23 cellular contexts compared by ENCODE assay signal in the genomic region with DNA sequence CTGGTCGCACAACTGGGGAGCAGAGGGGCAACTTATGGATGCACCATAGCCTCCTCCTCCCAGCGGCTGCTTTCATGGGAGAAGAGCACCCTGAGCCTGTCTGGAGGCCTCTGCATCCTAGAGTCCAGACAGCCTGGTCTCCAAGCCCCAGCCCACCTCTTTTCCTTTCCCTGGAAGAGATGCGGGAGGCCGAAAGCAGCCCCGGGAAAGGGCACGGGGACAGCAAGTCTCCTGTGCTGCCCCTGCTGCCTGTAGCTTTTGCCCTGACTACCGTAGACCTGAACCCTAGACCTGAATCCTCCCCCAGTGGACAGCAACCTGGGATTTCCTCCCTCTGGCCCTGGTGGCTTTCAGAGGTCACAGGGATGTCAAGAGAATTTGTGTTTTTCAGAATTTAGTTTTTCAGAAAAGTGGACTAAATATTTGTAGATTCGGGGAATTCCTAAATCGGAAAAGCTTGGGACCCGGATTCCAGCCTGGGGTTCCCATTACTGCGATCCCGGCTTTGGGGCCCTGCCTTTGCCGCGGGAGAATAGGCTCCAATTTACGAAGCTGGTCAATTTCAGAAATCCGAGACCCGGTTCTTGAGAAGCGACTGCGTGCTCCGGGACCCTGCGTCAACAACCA. TPM values are rescaled to one million over a fixed set of nuclear protein-coding genes. Genes with fewer than 3 reads are reported as not detected.
DNase-seq lines count a peak whose midpoint lies in the region; ATAC-seq and TF ChIP-seq lines count a peak whose summit lies in the region.
"Had no signal": no experiment of that assay in that cellular context is flagged by ENCODE, and none has a peak within 500 bp of the region (broad histone marks: within the 10 kb centered on the region; RNA-seq: fewer than 3 reads in every experiment).

No MANE protein-coding gene starts in this region.

- TF ChIP-seq CTCF in endodermal cell (conservative IDR thresholded peaks at IDR 0.05) (no peak), vagina (IDR thresholded peaks at IDR 0.05) (no peak)

- H3K27me3 ChIP-seq in endodermal cell (ENCODE audit: control insufficient read depth, insufficient read depth, low read length, poor library complexity, severe bottlenecking), result peaks cover 96% of the 10 kb centered on the region
- peaks cover 4 to 24% of the 10 kb centered on the region in 2 donors for H3K27me3 ChIP-seq in naive thymus-derived CD4-positive, alpha-beta T cell (ENCODE audit: control insufficient read depth in 2 of 2, insufficient read depth in 2 of 2, low read length in 2 of 2)
- peaks cover 10% of the 10 kb centered on the region for H3K27me3 ChIP-seq in vagina

- no peak for DNase-seq in activated naive CD4-positive, alpha-beta T cell treated with anti-CD3 and anti-CD28 coated beads for 36 hours
- DNase-seq in endodermal cell (peak; percentile 56), vagina (ENCODE audit: extremely low spot score in 2 of 2) (no peak), GM19238 (ENCODE audit: insufficient read length, low spot score) (no peak)
- no peak for DNase-seq in naive thymus-derived CD4-positive, alpha-beta T cell
- DNase-seq: activated CD4-positive, alpha-beta T cell treated with anti-CD3 and anti-CD28 coated beads, Interleukin-2, amount 50 U/mL, for 1 hour; activated naive CD4-positive, alpha-beta T cell treated with anti-CD3 and anti-CD28 coated beads, Interleukin-2, amount 10 ng/mL, durations not matched to agents 7 days and 5 days; dermis blood vessel endothelial cell; DMS79 treated with DMSO at 0.1 percent for 48 hours; glutamatergic neuron; H9; left ventricle myocardium superior; natural killer cell; NCI-H1048; NCI-H2081; RPMI8226 had no signal

- peaks cover 21% of the 10 kb centered on the region for H3K4me1 Mint-ChIP-seq in activated naive CD4-positive, alpha-beta T cell treated with anti-CD3 and anti-CD28 coated beads, Interleukin-2, amount 50 U/mL, for 24 hours
- H3K4me1 Mint-ChIP-seq in activated naive CD4-positive, alpha-beta T cell treated with anti-CD3 and anti-CD28 coated beads for 36 hours (ENCODE audit: low read depth), result peaks cover 18% of the 10 kb centered on the region
- peaks cover 7% of the 10 kb centered on the region for H3K4me1 Mint-ChIP-seq in endodermal cell
- H3K4me1 Mint-ChIP-seq in naive thymus-derived CD4-positive, alpha-beta T cell, result peaks cover 8 to 29% (median 17%) of the 10 kb centered on the region in 7 donors

- H3K9me3 Mint-ChIP-seq in activated naive CD4-positive, alpha-beta T cell treated with anti-CD3 and anti-CD28 coated beads, Interleukin-2, amount 50 U/mL, for 24 hours, result no peaks in the 10 kb centered on the region
- no peaks in the 10 kb centered on the region for H3K9me3 Mint-ChIP-seq in activated naive CD4-positive, alpha-beta T cell treated with anti-CD3 and anti-CD28 coated beads for 36 hours
- no peaks in the 10 kb centered on the region for H3K9me3 Mint-ChIP-seq in endodermal cell
- peaks cover 0 to 4% (median 0%) of the 10 kb centered on the region in 11 donors for H3K9me3 Mint-ChIP-seq in naive thymus-derived CD4-positive, alpha-beta T cell
- H3K9me3 Mint-ChIP-seq: activated naive CD4-positive, alpha-beta T cell treated with anti-CD3 and anti-CD28 coated beads, Interleukin-2, amount 10 ng/mL, durations not matched to agents 7 days and 5 days; natural killer cell had no signal

- H3K9ac ChIP-seq in endodermal cell (ENCODE audit: extremely low read depth, low read length, poor library complexity, severe bottlenecking), result no peak overlapping the region

- POLR2A ChIA-PET in naive thymus-derived CD4-positive, alpha-beta T cell (lab: Charles Lee), result no interaction called here

- ATAC-seq in naive thymus-derived CD4-positive, alpha-beta T cell, result no peak
- ATAC-seq in HG03457 (IDR thresholded peaks at IDR 0.05; ENCODE audit: unreplicated experiment), result no peak
- ATAC-seq in GM19324 (IDR thresholded peaks at IDR 0.05; ENCODE audit: low FRiP score, unreplicated experiment), result no peak
- ATAC-seq: K562, natural killer cell had no signal

- no peaks in the 10 kb centered on the region for H3K36me3 Mint-ChIP-seq in activated naive CD4-positive, alpha-beta T cell treated with anti-CD3 and anti-CD28 coated beads, Interleukin-2, amount 50 U/mL, for 24 hours
- H3K36me3 Mint-ChIP-seq in activated naive CD4-positive, alpha-beta T cell treated with anti-CD3 and anti-CD28 coated beads for 36 hours (ENCODE audit: low read depth), result no peaks in the 10 kb centered on the region
- no peaks in the 10 kb centered on the region for H3K36me3 Mint-ChIP-seq in endodermal cell (ENCODE audit: low read depth)
- H3K36me3 Mint-ChIP-seq in naive thymus-derived CD4-positive, alpha-beta T cell, result peaks cover 0 to 3% (median 0%) of the 10 kb centered on the region in 5 donors
- H3K36me3 Mint-ChIP-seq: natural killer cell had no signal

- 11 to 20% methylated on average over 14 to 21 of the region's 21 CpGs for WGBS in endodermal cell (ENCODE audit: insufficient coverage in 1 of 2, insufficient read length in 1 of 2), 2 experiments

- peak overlapping the region; percentile 11 for H3K4me3 Mint-ChIP-seq in activated naive CD4-positive, alpha-beta T cell treated with anti-CD3 and anti-CD28 coated beads, Interleukin-2, amount 50 U/mL, for 24 hours
- no peak overlapping the region for H3K4me3 Mint-ChIP-seq in activated naive CD4-positive, alpha-beta T cell treated with anti-CD3 and anti-CD28 coated beads for 36 hours
- H3K4me3 Mint-ChIP-seq in endodermal cell, result no peak overlapping the region
- peak overlapping the region in 8 of 10 donors; percentile 16 to 69 (median 41) for H3K4me3 Mint-ChIP-seq in naive thymus-derived CD4-positive, alpha-beta T cell
- H3K4me3 Mint-ChIP-seq: activated naive CD4-positive, alpha-beta T cell treated with anti-CD3 and anti-CD28 coated beads, Interleukin-2, amount 10 ng/mL, durations not matched to agents 7 days and 5 days; natural killer cell had no signal

- no peak overlapping the region for H3K27ac Mint-ChIP-seq in activated naive CD4-positive, alpha-beta T cell treated with anti-CD3 and anti-CD28 coated beads, Interleukin-2, amount 50 U/mL, for 24 hours
- H3K27ac Mint-ChIP-seq in activated naive CD4-positive, alpha-beta T cell treated with anti-CD3 and anti-CD28 coated beads for 36 hours, result no peak overlapping the region
- no peak overlapping the region for H3K27ac Mint-ChIP-seq in endodermal cell
- no peak overlapping the region for H3K27ac Mint-ChIP-seq in naive thymus-derived CD4-positive, alpha-beta T cell
- H3K27ac Mint-ChIP-seq: activated naive CD4-positive, alpha-beta T cell treated with anti-CD3 and anti-CD28 coated beads, Interleukin-2, amount 10 ng/mL, durations not matched to agents 7 days and 5 days; CD14-positive monocyte; H9; natural killer cell had no signal

- H3K36me3 ChIP-seq in endodermal cell (ENCODE audit: control insufficient read depth, insufficient read depth, low read length), result no peaks in the 10 kb centered on the region
- no peaks in the 10 kb centered on the region for H3K36me3 ChIP-seq in naive thymus-derived CD4-positive, alpha-beta T cell (ENCODE audit: control insufficient read depth in 2 of 3, insufficient read depth in 3 of 3, low read length in 3 of 3)
- no peaks in the 10 kb centered on the region for H3K36me3 ChIP-seq in vagina
- H3K36me3 ChIP-seq: breast epithelium, esophagus muscularis mucosa had no signal

- no peak for TF ChIP-seq POLR2A in vagina (IDR thresholded peaks at IDR 0.05)

- CTCF ChIA-PET in activated naive CD4-positive, alpha-beta T cell treated with anti-CD3 and anti-CD28 coated beads for 36 hours (lab: Charles Lee), result no interaction called here
- CTCF ChIA-PET in naive thymus-derived CD4-positive, alpha-beta T cell (lab: Charles Lee), result no interaction called here

- no peaks in the 10 kb centered on the region for H3K4me1 ChIP-seq in endodermal cell (ENCODE audit: control insufficient read depth, insufficient read depth, low read length)
- H3K4me1 ChIP-seq in naive thymus-derived CD4-positive, alpha-beta T cell (ENCODE audit: control insufficient read depth in 2 of 2, insufficient read depth in 2 of 2, low read length in 2 of 2), result no peaks in the 10 kb centered on the region
- peaks cover 38% of the 10 kb centered on the region for H3K4me1 ChIP-seq in vagina

- intact Hi-C loops in activated naive CD4-positive, alpha-beta T cell treated with anti-CD3 and anti-CD28 coated beads for 36 hours (cut with micrococcal nuclease), result loop anchor here (5.0 kb wide), 1 partner anchor 454 kb away; no protein-coding TSS in a partner anchor
- intact Hi-C loops in naive thymus-derived CD4-positive, alpha-beta T cell (cut with micrococcal nuclease), result loop anchor here (5.0 to 10.0 kb wide), 3 partner anchors 74 to 454 kb away; a partner anchor contains a TSS
- intact Hi-C loops in vagina (cut with DNase I), result no loop called here

- H3K9me3 ChIP-seq in endodermal cell (ENCODE audit: control insufficient read depth, low read length), result no peaks in the 10 kb centered on the region
- H3K9me3 ChIP-seq in naive thymus-derived CD4-positive, alpha-beta T cell (ENCODE audit: control insufficient read depth in 2 of 3, low read length in 3 of 3), result no peaks in the 10 kb centered on the region
- no peaks in the 10 kb centered on the region for H3K9me3 ChIP-seq in vagina
- H3K9me3 ChIP-seq: breast epithelium, esophagus muscularis mucosa had no signal

- H3K4me3 ChIP-seq in endodermal cell (ENCODE audit: low read length), result no peak overlapping the region
- no peak overlapping the region for H3K4me3 ChIP-seq in naive thymus-derived CD4-positive, alpha-beta T cell (ENCODE audit: low read length)
- H3K4me3 ChIP-seq in vagina, result peak overlapping the region; percentile 39 to 51
- H3K4me3 ChIP-seq: K562 had no signal

- H3K27ac ChIP-seq in endodermal cell (ENCODE audit: low read depth, low read length), result no peak overlapping the region
- H3K27ac ChIP-seq in naive thymus-derived CD4-positive, alpha-beta T cell (ENCODE audit: low read depth, low read length), result no peak overlapping the region
- H3K27ac ChIP-seq in vagina, result peak overlapping the region; percentile 95
- H3K27ac ChIP-seq: breast epithelium had no signal

- H3K27me3 Mint-ChIP-seq in activated naive CD4-positive, alpha-beta T cell treated with anti-CD3 and anti-CD28 coated beads, Interleukin-2, amount 50 U/mL, for 24 hours, result peaks cover 48% of the 10 kb centered on the region
- H3K27me3 Mint-ChIP-seq in activated naive CD4-positive, alpha-beta T cell treated with anti-CD3 and anti-CD28 coated beads for 36 hours (ENCODE audit: low read depth), result peaks cover 66% of the 10 kb centered on the region
- peaks cover 92% of the 10 kb centered on the region for H3K27me3 Mint-ChIP-seq in endodermal cell (ENCODE audit: insufficient read depth)
- peaks cover 63 to 82% (median 68%) of the 10 kb centered on the region in 5 donors for H3K27me3 Mint-ChIP-seq in naive thymus-derived CD4-positive, alpha-beta T cell

RNA-seq across cellular contexts. Expression of a gene that starts 4.3 kb away (rescaled TPM):
- total RNA-seq in activated naive CD4-positive, alpha-beta T cell treated with anti-CD3 and anti-CD28 coated beads for 36 hours, result under 1 TPM in 1 of 2 experiments, not detected in 1; 0.25 TPM
- total RNA-seq in endodermal cell (1 to 10 TPM; 1.3 to 2.4 TPM), vagina (141 TPM)
- 5.9 TPM for polyA plus RNA-seq in endodermal cell (2013, experiment 1 of 2)
- 5.7 TPM for polyA plus RNA-seq in endodermal cell (2013, experiment 2 of 2)
- total RNA-seq in naive thymus-derived CD4-positive, alpha-beta T cell, result under 1 TPM in 1 of 5 experiments, not detected in 4; 0.17 TPM
- not detected for polyA plus RNA-seq in naive thymus-derived CD4-positive, alpha-beta T cell
- total RNA-seq: H9, left ventricle myocardium superior, natural killer cell had no signal
- polyA plus RNA-seq: CD14-positive monocyte had no signal

Comparison
In these comparisons a context has a peak if more than half of its experiments do, and no peak if none do; other contexts are left out.
1. H3K4me3 Mint-ChIP-seq: peak in activated naive CD4-positive, alpha-beta T cell treated with anti-CD3 and anti-CD28 coated beads, Interleukin-2, amount 50 U/mL, for 24 hours (single experiment) and naive thymus-derived CD4-positive, alpha-beta T cell (8 of 10); none in activated naive CD4-positive, alpha-beta T cell treated with anti-CD3 and anti-CD28 coated beads for 36 hours (single experiment) and endodermal cell (single experiment).
2. H3K4me3 ChIP-seq: peak in vagina (2 of 2); none in endodermal cell (single experiment) and naive thymus-derived CD4-positive, alpha-beta T cell (single experiment).
3. RNA of a gene that starts 4.3 kb away (total RNA-seq): 141 TPM in vagina (single experiment); 1.3 to 2.4 TPM in endodermal cell, 0.25 TPM in activated naive CD4-positive, alpha-beta T cell treated with anti-CD3 and anti-CD28 coated beads for 36 hours and 0.17 TPM in naive thymus-derived CD4-positive, alpha-beta T cell; every median in the first group is over 10 times any median in the second.